ENCODE assay signal across 1 cellular context in genomic region chr9:93533863-93534262, GRCh38.
TF ChIP-seq lines count a peak whose summit lies in the region.

No MANE protein-coding gene starts in this region.

TF ChIP-seq in H1, 55 proteins besides CTCF, POLR2A, EP300 and RAD21:
- TF ChIP-seq MAX (IDR thresholded peaks at IDR 0.05) (no peak), ZNF274 (IDR thresholded peaks at IDR 0.05; ENCODE audit: borderline replicate concordance, extremely low read depth, low read length) (no peak), RXRA (IDR thresholded peaks at IDR 0.05; ENCODE audit: insufficient read depth, low read depth, low read length) (no peak), JUN (IDR thresholded peaks at IDR 0.05; ENCODE audit: low read depth, low read length) (no peak), CREB1 (IDR thresholded peaks at IDR 0.05) (no peak), KDM1A (IDR thresholded peaks at IDR 0.05; ENCODE audit: borderline replicate concordance, low read length) (no peak), SP1 (IDR thresholded peaks at IDR 0.05; ENCODE audit: low read depth, low read length) (no peak), GABPA (IDR thresholded peaks at IDR 0.05; ENCODE audit: borderline replicate concordance, insufficient read depth, low read length) (no peak), BRCA1 (IDR thresholded peaks at IDR 0.05; ENCODE audit: low read depth, low read length) (no peak), GTF2F1 (IDR thresholded peaks at IDR 0.05; ENCODE audit: borderline replicate concordance, low read depth, low read length) (no peak), RNF2 (IDR thresholded peaks at IDR 0.05; ENCODE audit: borderline replicate concordance, low read depth, low read length, missing control alignments, poor library complexity, severe bottlenecking) (no peak), JUND (IDR thresholded peaks at IDR 0.05; ENCODE audit: low read length) (no peak), SIN3A (conservative IDR thresholded peaks at IDR 0.05 in 1 of 2, IDR thresholded peaks at IDR 0.05 in 1 of 2; ENCODE audit: low read depth in 1 of 2, low read length in 2 of 2) (no peak), SP4 (IDR thresholded peaks at IDR 0.05; ENCODE audit: low read length) (no peak), CEBPB (IDR thresholded peaks at IDR 0.05; ENCODE audit: low read depth, low read length) (no peak)
